In the genomic region with DNA sequence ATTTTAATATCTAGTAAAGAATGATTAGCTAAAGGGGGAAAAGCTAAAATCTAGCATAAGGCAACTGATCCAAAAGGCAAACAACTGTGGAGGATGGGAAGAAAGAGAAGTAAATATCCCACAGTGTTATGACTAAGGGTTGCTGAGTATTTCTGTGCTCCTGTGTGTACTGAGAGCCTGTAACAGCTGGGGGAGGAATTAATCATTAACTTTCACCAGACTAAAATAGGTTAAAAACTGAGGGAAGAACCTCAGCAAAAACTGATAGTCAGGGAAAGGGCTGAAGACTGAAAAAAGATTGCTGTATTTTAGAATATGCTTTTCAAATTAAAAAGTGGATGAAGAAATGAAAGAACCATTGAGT, we compare ENCODE assay signal across 13 cellular contexts.
A peak's percentile ranks its signal among the peaks of the same experiment; 100 is the strongest.
DNase-seq lines count a peak whose midpoint lies in the region; ATAC-seq, FAIRE-seq and TF ChIP-seq lines count a peak whose summit lies in the region.
"Had no signal": no experiment of that assay in that cellular context is flagged by ENCODE, and none has a peak within 500 bp of the region (broad histone marks: within the 10 kb centered on the region; RNA-seq: fewer than 3 reads in every experiment).

No MANE protein-coding gene starts in this region.

- no peaks in the 10 kb centered on the region for H3K9me3 ChIP-seq in upper lobe of right lung
- H3K9me3 ChIP-seq: MG63, suprapubic skin had no signal

- no peak overlapping the region for H3K27ac ChIP-seq in upper lobe of right lung
- H3K27ac ChIP-seq: suprapubic skin had no signal

- H3K36me3 ChIP-seq in upper lobe of right lung, result no peaks in the 10 kb centered on the region
- H3K36me3 ChIP-seq: MG63, suprapubic skin had no signal

- peak; percentile 1 for DNase-seq in HT1080 (ENCODE audit: low read depth)
- no peak for DNase-seq in upper lobe of right lung
- no peak for DNase-seq in AG20443 (ENCODE audit: low spot score)
- no peak for DNase-seq in sciatic nerve (ENCODE audit: low spot score)
- DNase-seq: activated CD4-positive, alpha-beta T cell treated with anti-CD3 and anti-CD28 coated beads, Interleukin-2, amount 10 ng/mL, durations not matched to agents 7 days and 5 days; CD8-positive, alpha-beta T cell; MG63; NCI-H2171 treated with DMSO at 0.1 percent for 48 hours; T-cell had no signal

- no peak for TF ChIP-seq CTCF in upper lobe of right lung (IDR thresholded peaks at IDR 0.05)

- H3K4me1 ChIP-seq in upper lobe of right lung, result no peaks in the 10 kb centered on the region
- H3K4me1 ChIP-seq: suprapubic skin had no signal

- FAIRE-seq in islet of Langerhans (lab: Jason Lieb, UNC), result peak; percentile 100

- peak; percentile 72 for ATAC-seq in GM21390 (IDR thresholded peaks at IDR 0.05; ENCODE audit: unreplicated experiment)
- peak; percentile 67 for ATAC-seq in upper lobe of right lung
- ATAC-seq in sciatic nerve, result no peak
- ATAC-seq in HG03439 (IDR thresholded peaks at IDR 0.05; ENCODE audit: unreplicated experiment), result no peak
- ATAC-seq: CD8-positive, alpha-beta T cell; T-cell had no signal

- H3K4me3 ChIP-seq in upper lobe of right lung, result no peak overlapping the region
- H3K4me3 ChIP-seq: MG63, suprapubic skin had no signal

- intact Hi-C loops in upper lobe of right lung (cut with DNase I) (no loop called here), sciatic nerve (cut with DNase I) (no loop called here)

- no peaks in the 10 kb centered on the region for H3K27me3 ChIP-seq in upper lobe of right lung
- H3K27me3 ChIP-seq: MG63, suprapubic skin had no signal

Comparison
In these comparisons a context has a peak if more than half of its experiments do, and no peak if none do; other contexts are left out.
1. ATAC-seq: peak in GM21390 (single experiment) and upper lobe of right lung (single experiment); none in sciatic nerve (single experiment) and HG03439 (single experiment).